1 cellular context compared by ENCODE assay signal in genomic region chrX:154381271-154381670, GRCh38.
A peak's percentile ranks its signal among the peaks of the same experiment; 100 is the strongest.
TF ChIP-seq lines count a peak whose summit lies in the region.

No MANE protein-coding gene starts in this region.

TF ChIP-seq in H1, 55 proteins besides CTCF, POLR2A, EP300 and RAD21:
- TF ChIP-seq HDAC2 (IDR thresholded peaks at IDR 0.05; ENCODE audit: borderline replicate concordance in 1 of 2, low read depth in 2 of 2, low read length in 2 of 2) (peak in 1 of 2 experiments; percentile 67; a peak in 1 of 4 replicates), TAF1 (IDR thresholded peaks at IDR 0.05; ENCODE audit: low read depth, low read length) (0 out of 2 replicates have a peak, but pooled peaks have one; percentile 19), TBP (IDR thresholded peaks at IDR 0.05; ENCODE audit: low read depth, low read length) (peak; percentile 56), SIN3A (conservative IDR thresholded peaks at IDR 0.05 in 1 of 2, IDR thresholded peaks at IDR 0.05 in 1 of 2; ENCODE audit: low read depth in 1 of 2, low read length in 2 of 2) (peak; percentile 56 to 83; a peak in 1 of 4 replicates), ASH2L (IDR thresholded peaks at IDR 0.05; ENCODE audit: low read length) (no peak), CBX8 (IDR thresholded peaks at IDR 0.05; ENCODE audit: borderline replicate concordance, low read depth, low read length) (no peak), POLR2AphosphoS5 (IDR thresholded peaks at IDR 0.05; ENCODE audit: low read depth, low read length) (no peak; the same call in none of the 2 replicates), TEAD4 (IDR thresholded peaks at IDR 0.05; ENCODE audit: low read depth, low read length) (peak; percentile 76), SAP30 (IDR thresholded peaks at IDR 0.05; ENCODE audit: insufficient read depth, insufficient replicate concordance, low read length) (no peak), SUZ12 (IDR thresholded peaks at IDR 0.05; ENCODE audit: low read length) (no peak), CREB1 (IDR thresholded peaks at IDR 0.05) (0 out of 2 replicates have a peak, but pooled peaks have one; percentile 28), MAX (IDR thresholded peaks at IDR 0.05) (no peak), TCF12 (IDR thresholded peaks at IDR 0.05; ENCODE audit: low read depth, low read length) (peak; percentile 28; the same call in 1 of the 2 replicates), SP1 (IDR thresholded peaks at IDR 0.05; ENCODE audit: low read depth, low read length) (peak; percentile 81; the same call in 1 of the 2 replicates), ZNF274 (IDR thresholded peaks at IDR 0.05; ENCODE audit: borderline replicate concordance, extremely low read depth, low read length) (no peak), EZH2 (IDR thresholded peaks at IDR 0.05; ENCODE audit: low read depth, low read length, severe bottlenecking) (no peak), USF2 (IDR thresholded peaks at IDR 0.05; ENCODE audit: low read length) (no peak), CHD2 (IDR thresholded peaks at IDR 0.05; ENCODE audit: low read length) (no peak; the same call in 1 of the 2 replicates), SP4 (IDR thresholded peaks at IDR 0.05; ENCODE audit: low read length) (0 out of 2 replicates have a peak, but pooled peaks have one; percentile 34), KDM4A (IDR thresholded peaks at IDR 0.05; ENCODE audit: low read depth, low read length, severe bottlenecking) (no peak), TAF7 (optimal IDR thresholded peaks at IDR 0.05; ENCODE audit: borderline replicate concordance, low read depth, low read length) (peak; percentile 17), SIRT6 (IDR thresholded peaks at IDR 0.05; ENCODE audit: low read length) (no peak), YY1 (IDR thresholded peaks at IDR 0.05; ENCODE audit: low read depth, low read length) (peak; percentile 53; the same call in 1 of the 2 replicates), BCL11A (IDR thresholded peaks at IDR 0.05; ENCODE audit: low read depth in 2 of 2, low read length in 2 of 2) (no peak), MAFK (IDR thresholded peaks at IDR 0.05; ENCODE audit: low read depth, low read length) (no peak), RFX5 (IDR thresholded peaks at IDR 0.05; ENCODE audit: borderline replicate concordance, low read depth, low read length) (no peak), SIX5 (IDR thresholded peaks at IDR 0.05; ENCODE audit: low read depth, low read length) (no peak)
